In the genomic region with DNA sequence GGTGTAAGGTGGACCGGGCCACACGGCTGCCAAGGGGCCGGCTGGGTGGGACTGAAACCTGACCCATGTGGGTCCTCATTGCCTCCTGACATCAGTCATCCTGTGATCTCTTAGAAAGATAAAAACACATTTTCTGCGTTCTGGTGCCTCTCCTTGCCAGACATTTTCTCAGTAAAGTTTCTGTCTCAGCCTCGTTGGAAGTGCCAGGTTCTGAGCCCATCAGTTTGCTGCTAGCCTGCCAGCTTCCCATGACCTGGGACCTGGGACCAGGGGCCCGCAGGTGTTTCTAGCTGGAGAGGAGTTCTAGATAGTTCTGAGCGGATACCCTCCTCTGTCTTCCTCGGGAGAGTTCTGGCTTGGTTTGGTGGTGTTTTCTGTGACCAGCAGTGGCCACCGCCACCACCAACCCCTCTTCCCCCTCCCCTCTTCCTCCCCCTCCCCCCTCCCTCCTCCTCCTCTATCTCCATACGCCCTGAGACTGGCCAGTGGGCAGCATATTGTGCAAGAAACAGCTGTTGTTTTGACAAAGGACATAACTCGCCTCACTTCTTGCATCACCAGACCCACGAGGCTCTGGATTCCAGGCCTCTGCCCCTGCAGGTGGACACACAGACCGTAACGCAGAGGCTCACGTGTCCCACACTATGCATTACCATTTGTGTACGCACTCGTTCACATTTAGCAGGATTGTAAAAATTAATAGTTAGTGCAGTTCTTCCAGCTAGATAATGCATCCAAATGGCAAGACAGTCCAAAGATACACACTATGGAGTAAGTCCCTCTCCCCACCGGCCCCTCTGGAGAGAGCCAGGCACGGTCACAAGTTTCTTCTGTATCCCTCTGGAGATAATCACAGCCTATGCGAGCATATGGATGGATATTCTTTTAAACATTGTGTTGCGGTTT, we compare ENCODE assay signal across 12 cellular contexts.
DNase-seq lines count a peak whose midpoint lies in the region; ATAC-seq, FAIRE-seq and TF ChIP-seq lines count a peak whose summit lies in the region.
"Had no signal": no experiment of that assay in that cellular context is flagged by ENCODE, and none has a peak within 500 bp of the region (broad histone marks: within the 10 kb centered on the region; RNA-seq: fewer than 3 reads in every experiment).

No MANE protein-coding gene starts in this region.

- H3K9me3 ChIP-seq in astrocyte (ENCODE audit: insufficient read depth, low read depth, low read length) = no peaks in the 10 kb centered on the region
- H3K9me3 ChIP-seq in right atrium auricular region = no peaks in the 10 kb centered on the region
- H3K9me3 ChIP-seq in GM23248 (ENCODE audit: low read depth) = no peaks in the 10 kb centered on the region

- ATAC-seq in GM19328 (IDR thresholded peaks at IDR 0.05; ENCODE audit: unreplicated experiment) = no peak
- ATAC-seq in HG02970 (IDR thresholded peaks at IDR 0.05; ENCODE audit: low FRiP score, unreplicated experiment) = no peak
- ATAC-seq: activated CD8-positive, alpha-beta memory T cell treated with anti-CD3 and anti-CD28 coated beads, Interleukin-2, amount 10 ng/mL, durations not matched to agents 7 days and 5 days had no signal

- FAIRE-seq in astrocyte (lab: Jason Lieb, UNC) = no peak
- FAIRE-seq: islet of Langerhans had no signal

- H3K9ac ChIP-seq in astrocyte (ENCODE audit: low read length) (no peak overlapping the region), GM23248 (no peak overlapping the region)

- WGBS in GM23248 (ENCODE audit: low coverage in 1 of 2, low lambda C conversion rate in 2 of 2, missing lambda C conversion rate in 2 of 2), 2 experiments = 90 to 92% methylated on average over 20 to 21 of the region's 21 CpGs

- peaks cover 79% of the 10 kb centered on the region for H4K20me1 ChIP-seq in astrocyte (ENCODE audit: insufficient read depth, low read length)
- no peaks in the 10 kb centered on the region for H4K20me1 ChIP-seq in GM23248 (ENCODE audit: insufficient read depth)

- H3K79me2 ChIP-seq in astrocyte (ENCODE audit: insufficient read depth, low read length) (peaks cover 30% of the 10 kb centered on the region), GM23248 (ENCODE audit: insufficient read depth) (peaks cover 41% of the 10 kb centered on the region)

- H3K4me2 ChIP-seq in astrocyte (ENCODE audit: low read length) (no peak overlapping the region), GM23248 (ENCODE audit: unreplicated experiment) (no peak overlapping the region)

- in situ Hi-C loops in GM23248 (cut with MboI) = no loop called here

- no peaks in the 10 kb centered on the region for H3K9me2 ChIP-seq in GM23248 (ENCODE audit: insufficient read depth)

- H3K27ac Mint-ChIP-seq in astrocyte (ENCODE audit: unreplicated experiment) = peak overlapping the region; percentile 67
- peak overlapping the region; percentile 90 for H3K27ac Mint-ChIP-seq in progenitor cell of endocrine pancreas
- H3K27ac Mint-ChIP-seq: activated CD8-positive, alpha-beta memory T cell treated with anti-CD3 and anti-CD28 coated beads, Interleukin-2, amount 10 ng/mL, durations not matched to agents 7 days and 5 days had no signal

- DNase-seq in CD1c-positive myeloid dendritic cell (ENCODE audit: extremely low spot score) (peak; percentile 32), astrocyte (ENCODE audit: low read depth) (no peak), right atrium auricular region (ENCODE audit: low spot score) (peak; percentile 86), progenitor cell of endocrine pancreas (ENCODE audit: low spot score, unreplicated experiment) (no peak), GM23248 (no peak), HEK293T (ENCODE audit: extremely low spot score) (no peak)
- DNase-seq: activated CD8-positive, alpha-beta memory T cell treated with anti-CD3 and anti-CD28 coated beads, Interleukin-2, amount 10 ng/mL, durations not matched to agents 7 days and 5 days; NCI-H1694 treated with DMSO at 0.1 percent for 48 hours; stimulated activated CD4-positive, alpha-beta T cell treated with anti-CD3 and anti-CD28 coated beads, Interleukin-2, amount 100 ng/mL, for 24 hours had no signal

- TF ChIP-seq CTCF in astrocyte (IDR thresholded peaks at IDR 0.05; ENCODE audit: insufficient read depth, low read depth, low read length) (no peak), right atrium auricular region (IDR thresholded peaks at IDR 0.05) (no peak), progenitor cell of endocrine pancreas (IDR thresholded peaks at IDR 0.05; ENCODE audit: unreplicated experiment) (no peak)

- H3K36me3 ChIP-seq in astrocyte (ENCODE audit: insufficient read depth, low read length) (peaks cover 4% of the 10 kb centered on the region), right atrium auricular region (peaks cover 12% of the 10 kb centered on the region), GM23248 (ENCODE audit: low read depth) (no peaks in the 10 kb centered on the region)

- POLR2A ChIA-PET in HEK293T (lab: Yijun Ruan, JAX) = no interaction called here

- H3K4me3 Mint-ChIP-seq in astrocyte (ENCODE audit: unreplicated experiment) (no peak overlapping the region), progenitor cell of endocrine pancreas (ENCODE audit: low read depth) (no peak overlapping the region)
- H3K4me3 Mint-ChIP-seq: activated CD8-positive, alpha-beta memory T cell treated with anti-CD3 and anti-CD28 coated beads, Interleukin-2, amount 10 ng/mL, durations not matched to agents 7 days and 5 days had no signal

- CTCF ChIA-PET in HEK293T (lab: Yijun Ruan, JAX) = no interaction called here

- peaks cover 15% of the 10 kb centered on the region for H3K4me1 Mint-ChIP-seq in astrocyte (ENCODE audit: low read depth, unreplicated experiment)
- H3K4me1 Mint-ChIP-seq in progenitor cell of endocrine pancreas (ENCODE audit: low read depth) = peaks cover 18% of the 10 kb centered on the region
- H3K4me1 Mint-ChIP-seq: activated CD8-positive, alpha-beta memory T cell treated with anti-CD3 and anti-CD28 coated beads, Interleukin-2, amount 10 ng/mL, durations not matched to agents 7 days and 5 days had no signal

- no peaks in the 10 kb centered on the region for H3F3A ChIP-seq in GM23248 (ENCODE audit: insufficient read depth)

- H3K36me3 Mint-ChIP-seq in astrocyte (ENCODE audit: low read depth, unreplicated experiment) (peaks cover 19% of the 10 kb centered on the region), progenitor cell of endocrine pancreas (ENCODE audit: insufficient read depth) (peaks cover 8% of the 10 kb centered on the region)
- H3K36me3 Mint-ChIP-seq: activated CD8-positive, alpha-beta memory T cell treated with anti-CD3 and anti-CD28 coated beads, Interleukin-2, amount 10 ng/mL, durations not matched to agents 7 days and 5 days had no signal

- H2AFZ ChIP-seq in astrocyte (ENCODE audit: low read depth, low read length) (no peak overlapping the region), GM23248 (no peak overlapping the region)

- H3K4me3 ChIP-seq in astrocyte (ENCODE audit: insufficient read depth, low read depth, low read length) (no peak overlapping the region), right atrium auricular region (no peak overlapping the region), GM23248 (no peak overlapping the region)

- H3K9me3 Mint-ChIP-seq in astrocyte (ENCODE audit: unreplicated experiment) (no peaks in the 10 kb centered on the region), progenitor cell of endocrine pancreas (ENCODE audit: low read depth) (no peaks in the 10 kb centered on the region)

- H3K27ac ChIP-seq in astrocyte (ENCODE audit: low read depth, low read length) (no peak overlapping the region), right atrium auricular region (peak overlapping the region; percentile 68 to 82), GM23248 (no peak overlapping the region)

- H3K27me3 Mint-ChIP-seq in astrocyte (ENCODE audit: low read depth, unreplicated experiment) (no peaks in the 10 kb centered on the region), progenitor cell of endocrine pancreas (no peaks in the 10 kb centered on the region)
- H3K27me3 Mint-ChIP-seq: activated CD8-positive, alpha-beta memory T cell treated with anti-CD3 and anti-CD28 coated beads, Interleukin-2, amount 10 ng/mL, durations not matched to agents 7 days and 5 days had no signal

- H3K27me3 ChIP-seq in astrocyte (ENCODE audit: insufficient read depth, low read length) (no peaks in the 10 kb centered on the region), right atrium auricular region (no peaks in the 10 kb centered on the region), GM23248 (replicated peaks; ENCODE audit: insufficient read depth) (no peaks in the 10 kb centered on the region)

- H3K4me1 ChIP-seq in astrocyte (ENCODE audit: insufficient read depth, low read length) (no peaks in the 10 kb centered on the region), right atrium auricular region (peaks cover 0 to 51% of the 10 kb centered on the region in 2 donors), GM23248 (ENCODE audit: insufficient read depth) (no peaks in the 10 kb centered on the region)

TF ChIP-seq in HEK293T, 16 proteins besides CTCF, POLR2A, EP300 and RAD21:
- TF ChIP-seq TARDBP (IDR thresholded peaks at IDR 0.05) = no peak
- TF ChIP-seq NFRKB (IDR thresholded peaks at IDR 0.05) = no peak
- TF ChIP-seq ARNT (IDR thresholded peaks at IDR 0.05) = no peak
- TF ChIP-seq LEF1 (IDR thresholded peaks at IDR 0.05; ENCODE audit: borderline replicate concordance) = no peak
- no peak for TF ChIP-seq FOXK2 (IDR thresholded peaks at IDR 0.05)
- TF ChIP-seq SUZ12 (IDR thresholded peaks at IDR 0.05) = no peak
- no peak for TF ChIP-seq PKNOX1 (IDR thresholded peaks at IDR 0.05)
- no peak for TF ChIP-seq HDGF (IDR thresholded peaks at IDR 0.05; ENCODE audit: borderline replicate concordance)
- no peak for TF ChIP-seq L3MBTL2 (conservative IDR thresholded peaks at IDR 0.05)
- no peak for TF ChIP-seq FOXM1 (IDR thresholded peaks at IDR 0.05; ENCODE audit: borderline replicate concordance)
- TF ChIP-seq FOXA1 (IDR thresholded peaks at IDR 0.05) = no peak
- no peak for TF ChIP-seq ELF4 (IDR thresholded peaks at IDR 0.05)
- no peak for TF ChIP-seq BHLHE40 (IDR thresholded peaks at IDR 0.05; ENCODE audit: borderline replicate concordance)
- TF ChIP-seq ZNF384 (IDR thresholded peaks at IDR 0.05) = no peak
- TF ChIP-seq SP1 (IDR thresholded peaks at IDR 0.05) = no peak
- no peak for TF ChIP-seq CTBP1 (IDR thresholded peaks at IDR 0.05; ENCODE audit: borderline replicate concordance)

Comparison
In these comparisons a context has a peak if more than half of its experiments do, and no peak if none do; other contexts are left out.
1. DNase-seq: peak in CD1c-positive myeloid dendritic cell (single experiment) and right atrium auricular region (single experiment); none in astrocyte (single experiment), progenitor cell of endocrine pancreas (single experiment), GM23248 (single experiment) and HEK293T (single experiment).
2. H3K27ac ChIP-seq: peak in right atrium auricular region (2 of 2); none in astrocyte (single experiment) and GM23248 (single experiment).